ENCODE assay signal across 18 cellular contexts in genomic region chr5:140205952-140206351, GRCh38. TPM values are rescaled to one million over a fixed set of nuclear protein-coding genes. Genes with fewer than 3 reads are reported as not detected.
DNase-seq lines count a peak whose midpoint lies in the region; ATAC-seq, FAIRE-seq and TF ChIP-seq lines count a peak whose summit lies in the region.
"Had no signal": no experiment of that assay in that cellular context is flagged by ENCODE, and none has a peak within 500 bp of the region (broad histone marks: within the 10 kb centered on the region; RNA-seq: fewer than 3 reads in every experiment).

No MANE protein-coding gene starts in this region.

- no peaks in the 10 kb centered on the region for H3K9me3 Mint-ChIP-seq in astrocyte (ENCODE audit: unreplicated experiment)
- H3K9me3 Mint-ChIP-seq: activated naive CD4-positive, alpha-beta T cell treated with anti-CD3 and anti-CD28 coated beads for 36 hours had no signal

- no peaks in the 10 kb centered on the region for H3K9me2 ChIP-seq in HCT116 (ENCODE audit: insufficient read depth)

- POLR2A ChIA-PET in HCT116 (lab: Charles Lee): no interaction called here

- 87 to 89% (median 87%) methylated on average over 4 of the region's 4 CpGs for WGBS in small intestine, 3 donors

- H3K27me3 ChIP-seq in HCT116 (ENCODE audit: insufficient read depth, low read length) (no peaks in the 10 kb centered on the region), astrocyte (ENCODE audit: insufficient read depth, low read length) (no peaks in the 10 kb centered on the region), small intestine (ENCODE audit: control insufficient read depth in 2 of 2, insufficient read depth in 2 of 2, low read length in 2 of 2) (no peaks in the 10 kb centered on the region)
- H3K27me3 ChIP-seq: gastroesophageal sphincter, pancreas, suprapubic skin had no signal

- H3K4me3 ChIP-seq in HCT116 (replicated peaks in 1 of 2; ENCODE audit: low read depth in 1 of 2, low read length in 2 of 2) (no peak overlapping the region), astrocyte (ENCODE audit: insufficient read depth, low read depth, low read length) (no peak overlapping the region), retinal pigment epithelial cell (ENCODE audit: low read length) (no peak overlapping the region), small intestine (ENCODE audit: low read depth in 1 of 2, low read length in 2 of 2) (no peak overlapping the region)
- H3K4me3 ChIP-seq: gastroesophageal sphincter, pancreas, skin epidermis, suprapubic skin had no signal

- no peaks in the 10 kb centered on the region for H4K20me1 ChIP-seq in HCT116 (ENCODE audit: insufficient read depth)
- H4K20me1 ChIP-seq in astrocyte (ENCODE audit: insufficient read depth, low read length): no peaks in the 10 kb centered on the region

- H3K36me3 Mint-ChIP-seq in astrocyte (ENCODE audit: low read depth, unreplicated experiment): peaks cover 5% of the 10 kb centered on the region

- FAIRE-seq in astrocyte (lab: Jason Lieb, UNC) (no peak), small intestine (lab: Jason Lieb, UNC) (no peak)
- FAIRE-seq: D721Med, pancreas had no signal

- TF ChIP-seq RAD21 in HCT116 (IDR thresholded peaks at IDR 0.05; ENCODE audit: low read depth): no peak

- H3K9ac ChIP-seq in HCT116 (ENCODE audit: low read length) (no peak overlapping the region), astrocyte (ENCODE audit: low read length) (no peak overlapping the region)

- no TSS peak for BruUV-seq in HCT116 (replicated peaks; lab: Mats Ljungman, UMichigan)

- peak overlapping the region; percentile 30 for H3K27ac Mint-ChIP-seq in astrocyte (ENCODE audit: unreplicated experiment)
- H3K27ac Mint-ChIP-seq: activated naive CD4-positive, alpha-beta T cell treated with anti-CD3 and anti-CD28 coated beads for 36 hours; B cell had no signal

- H3K9me3 ChIP-seq in HCT116 (ENCODE audit: control insufficient read depth in 1 of 2, insufficient read depth in 1 of 2, low read depth in 1 of 2, low read length in 2 of 2) (no peaks in the 10 kb centered on the region), astrocyte (ENCODE audit: insufficient read depth, low read depth, low read length) (no peaks in the 10 kb centered on the region), small intestine (ENCODE audit: control insufficient read depth, low read depth) (no peaks in the 10 kb centered on the region)
- H3K9me3 ChIP-seq: gastroesophageal sphincter, pancreas, suprapubic skin had no signal

- ATAC-seq in HCT116: peak; percentile 21; the same call in 1 of the 2 replicates
- peak; percentile 25 to 37 for ATAC-seq in left cardiac atrium
- ATAC-seq in GM21529 (IDR thresholded peaks at IDR 0.05; ENCODE audit: unreplicated experiment): no peak
- ATAC-seq: gastroesophageal sphincter had no signal

- intact Hi-C loops in HCT116 (cut with micrococcal nuclease): no loop called here
- intact Hi-C loops in left cardiac atrium (cut with DNase I): no loop called here

- peaks cover 38% of the 10 kb centered on the region for H3K79me2 ChIP-seq in HCT116 (ENCODE audit: insufficient read depth, low read length)
- H3K79me2 ChIP-seq in astrocyte (ENCODE audit: insufficient read depth, low read length): no peaks in the 10 kb centered on the region

- H3K27me3 Mint-ChIP-seq in astrocyte (ENCODE audit: low read depth, unreplicated experiment): no peaks in the 10 kb centered on the region
- H3K27me3 Mint-ChIP-seq: B cell had no signal

- TF ChIP-seq POLR2A in HCT116 (IDR thresholded peaks at IDR 0.05; ENCODE audit: borderline replicate concordance, extremely low read depth, insufficient read depth, insufficient read length): no peak

- H3K27ac ChIP-seq in HCT116 (ENCODE audit: low read depth, low read length) (no peak overlapping the region), astrocyte (ENCODE audit: low read depth, low read length) (no peak overlapping the region), small intestine (ENCODE audit: low read depth in 1 of 2, low read length in 1 of 2) (no peak overlapping the region)
- H3K27ac ChIP-seq: gastroesophageal sphincter, pancreas, skin epidermis, suprapubic skin had no signal

- RAD21 ChIA-PET in HCT116 (lab: Charles Lee; ENCODE audit: low non-redundant PET in 1 of 2, low total read pairs in 2 of 2, uncharacterized antibody in 2 of 2, unreplicated experiment in 2 of 2): no interaction called here

- H2AFZ ChIP-seq in HCT116 (ENCODE audit: low read depth, low read length, poor library complexity, severe bottlenecking) (no peak overlapping the region), astrocyte (ENCODE audit: low read depth, low read length) (no peak overlapping the region)

- no peaks in the 10 kb centered on the region for H3K36me3 ChIP-seq in HCT116 (ENCODE audit: control insufficient read depth in 1 of 2, insufficient read depth in 2 of 2, low read length in 2 of 2)
- no peaks in the 10 kb centered on the region for H3K36me3 ChIP-seq in astrocyte (ENCODE audit: insufficient read depth, low read length)
- peaks cover 0 to 6% of the 10 kb centered on the region in 2 donors for H3K36me3 ChIP-seq in small intestine (ENCODE audit: control insufficient read depth in 2 of 2, insufficient read depth in 2 of 2, low read length in 2 of 2)
- H3K36me3 ChIP-seq: pancreas, suprapubic skin had no signal

- peak overlapping the region; percentile 49 for H3K4me2 ChIP-seq in HCT116 (ENCODE audit: low read length)
- no peak overlapping the region for H3K4me2 ChIP-seq in astrocyte (ENCODE audit: low read length)

- DNase-seq in HCT116 (ENCODE audit: low read depth, low spot score) (no peak), astrocyte (ENCODE audit: low read depth) (no peak), left cardiac atrium (no peak), retinal pigment epithelial cell (ENCODE audit: low read depth) (no peak), small intestine (no peak), SKM-1 (lab: John Stamatoyannopoulos, UW; ENCODE audit: unreplicated experiment) (no peak)
- DNase-seq: activated naive CD4-positive, alpha-beta T cell treated with anti-CD3 and anti-CD28 coated beads for 36 hours; activated T-cell treated with anti-CD3 and anti-CD28 coated beads for 4 hours; NCI-H146; NCI-H345; pancreas; stimulated activated CD4-positive, alpha-beta T cell treated with anti-CD3 and anti-CD28 coated beads, Interleukin-4, amount 100 ng/mL, for 4 hours had no signal

- no peak overlapping the region for H3K4me3 Mint-ChIP-seq in astrocyte (ENCODE audit: unreplicated experiment)
- H3K4me3 Mint-ChIP-seq: activated naive CD4-positive, alpha-beta T cell treated with anti-CD3 and anti-CD28 coated beads for 36 hours; B cell had no signal

- CTCF ChIA-PET in HCT116 (lab: Charles Lee): interaction anchor here (1.1 kb wide), 1 partner anchor 21 kb away, joined by 3 read pairs; no protein-coding TSS in a partner anchor

- peaks cover 30% of the 10 kb centered on the region for H3K4me1 Mint-ChIP-seq in astrocyte (ENCODE audit: low read depth, unreplicated experiment)
- H3K4me1 Mint-ChIP-seq: B cell had no signal

- H3K4me1 ChIP-seq in HCT116 (ENCODE audit: control insufficient read depth in 1 of 2, insufficient read depth in 2 of 2, low read length in 2 of 2): peaks cover 27 to 49% of the 10 kb centered on the region in 2 experiments
- peaks cover 7% of the 10 kb centered on the region for H3K4me1 ChIP-seq in astrocyte (ENCODE audit: insufficient read depth, low read length)
- peaks cover 4 to 8% of the 10 kb centered on the region in 2 donors for H3K4me1 ChIP-seq in small intestine (ENCODE audit: control insufficient read depth in 2 of 2, insufficient read depth in 1 of 2, low read depth in 1 of 2, low read length in 1 of 2)
- H3K4me1 ChIP-seq: gastroesophageal sphincter had no signal

- TF ChIP-seq CTCF in HCT116 (IDR thresholded peaks at IDR 0.05 in 2 of 3, conservative IDR thresholded peaks at IDR 0.05 in 1 of 3; ENCODE audit: borderline replicate concordance in 1 of 3, insufficient read depth in 1 of 3, low read depth in 2 of 3, low read length in 2 of 3) (peak; percentile 3 to 53 (median 23); a peak in 3 of 6 replicates), astrocyte (IDR thresholded peaks at IDR 0.05; ENCODE audit: insufficient read depth, low read depth, low read length) (no peak), retinal pigment epithelial cell (conservative IDR thresholded peaks at IDR 0.05; ENCODE audit: low read depth, low read length) (peak; percentile 37)

TF ChIP-seq in HCT116, 20 proteins besides CTCF, POLR2A, EP300 and RAD21:
- TF ChIP-seq SIN3A (IDR thresholded peaks at IDR 0.05; ENCODE audit: low read depth) (no peak), CBX3 (IDR thresholded peaks at IDR 0.05; ENCODE audit: low read depth) (no peak)
TF ChIP-seq in HCT116: peak in this region for 0.

RNA-seq across cellular contexts. Expression of gene CYSTM1, which starts 31.0 kb away (rescaled TPM):
- total RNA-seq in HCT116 (2021; ENCODE audit: unreplicated experiment): 56.0 TPM
- polyA plus RNA-seq in HCT116 (2012): 92.6 and 95.7 TPM in 2 replicates
- total RNA-seq in astrocyte: 35.2 and 46.3 TPM in 2 replicates
- 10 to 100 TPM; 61.7 to 74.6 TPM for total RNA-seq in left cardiac atrium
- polyA plus RNA-seq in small intestine: 100 to 1,000 TPM; 273 to 884 (median 819) TPM
